15 cellular contexts compared by ENCODE assay signal in genomic region chr3:128372707-128373533, GRCh38.
"Had no signal": no experiment of that assay in that cellular context is flagged by ENCODE, and none has a peak within 500 bp of the region (broad histone marks: within the 10 kb centered on the region; RNA-seq: fewer than 3 reads in every experiment).

No MANE protein-coding gene starts in this region.

- H3K27ac ChIP-seq: adrenal gland, cardiac muscle cell, parathyroid adenoma, thyroid gland had no signal

- H3K79me2 ChIP-seq: parathyroid adenoma had no signal

- ATAC-seq: left colon had no signal

- H3K27me3 ChIP-seq: adrenal gland, cardiac muscle cell, thyroid gland had no signal

- H3K27me3 Mint-ChIP-seq: activated B cell treated with CpG ODN at 0.5 μM for 24 hours had no signal

- FAIRE-seq: colon, endometrium, islet of Langerhans had no signal

- H2AFZ ChIP-seq: parathyroid adenoma had no signal

- H3K4me3 Mint-ChIP-seq: activated B cell treated with CpG ODN at 0.5 μM for 24 hours; activated T-cell treated with anti-CD3 and anti-CD28 coated beads, Interleukin-2, amount 50 U/mL, for 4 hours had no signal

- H3K36me3 ChIP-seq: adrenal gland, cardiac muscle cell, thyroid gland had no signal

- H3K9me3 Mint-ChIP-seq: activated B cell treated with CpG ODN at 0.5 μM for 24 hours; activated T-cell treated with anti-CD3 and anti-CD28 coated beads, Interleukin-2, amount 50 U/mL, for 4 hours had no signal

- DNase-seq: activated B cell treated with CpG ODN at 0.5 μM for 24 hours; activated gamma-delta T cell treated with Interleukin-2 at 50 U/mL for 16 hours; activated T-cell treated with anti-CD3 and anti-CD28 coated beads, Interleukin-2, amount 50 U/mL, for 4 hours; adrenal gland; left colon; midbrain; stimulated activated CD4-positive, alpha-beta T cell treated with anti-CD3 and anti-CD28 coated beads, Interleukin-1b, Interleukin-23, amount 100 ng/mL, for 48 hours; T-helper 2 cell; thyroid gland had no signal

- H3K4me1 ChIP-seq: adrenal gland, parathyroid adenoma, thyroid gland had no signal

- H3K27ac Mint-ChIP-seq: activated B cell treated with CpG ODN at 0.5 μM for 24 hours had no signal

- H3K9ac ChIP-seq: parathyroid adenoma had no signal

- H3K4me3 ChIP-seq: adrenal gland, cardiac muscle cell, lung, thyroid gland had no signal

- H3K9me3 ChIP-seq: adrenal gland, thyroid gland had no signal
